In genomic region chr14:20682435-20683124, GRCh38 we compare ENCODE assay signal across 8 cellular contexts. TPM values are rescaled to one million over a fixed set of nuclear protein-coding genes. Genes with fewer than 3 reads are reported as not detected.
DNase-seq lines count a peak whose midpoint lies in the region; ATAC-seq and TF ChIP-seq lines count a peak whose summit lies in the region.

No MANE protein-coding gene starts in this region.

- no peak for TF ChIP-seq CTCF in AG10803 (conservative IDR thresholded peaks at IDR 0.05; ENCODE audit: low read length)

- H3K4me3 ChIP-seq in AG10803 (ENCODE audit: low read length) = peak overlapping the region; percentile 93

- ATAC-seq in GM19025 (IDR thresholded peaks at IDR 0.05; ENCODE audit: low read depth, unreplicated experiment) (peak; percentile 42), HG03280 (IDR thresholded peaks at IDR 0.05; ENCODE audit: unreplicated experiment) (peak; percentile 37)

- DNase-seq in AG10803 (ENCODE audit: low read depth) (peak; percentile 93), NCI-H526 (lab: John Stamatoyannopoulos, UW) (peak; percentile 78 to 86), ecto neural progenitor cell (ENCODE audit: low spot score) (peak; percentile 84), lung microvascular endothelial cell (ENCODE audit: low read depth in 2 of 2) (peak; percentile 95 to 97)
- DNase-seq in activated CD4-positive, alpha-beta T cell treated with anti-CD3 and anti-CD28 coated beads, Interleukin-2, amount 50 U/mL, for 48 hours = peak; percentile 77 to 85
- DNase-seq in stimulated activated CD4-positive, alpha-beta T cell treated with anti-CD3 and anti-CD28 coated beads, TNF-alpha, amount 100 ng/mL, for 24 hours (ENCODE audit: low read depth in 3 of 3) = peak; percentile 55 to 79 (median 65)

RNA-seq across cellular contexts. Expression of gene RNASE4, which starts 1.8 kb away (rescaled TPM):
- total RNA-seq in lung microvascular endothelial cell = 10.5 and 12.4 TPM in 2 replicates

RNA-seq across cellular contexts. Expression of gene ANG, which starts 6.0 kb away (rescaled TPM):
- total RNA-seq in lung microvascular endothelial cell = 5.2 and 7.2 TPM in 2 replicates

RNA-seq across cellular contexts. Expression of gene OR6S1, which starts 41.1 kb away (rescaled TPM):
- not detected in 2 replicates for total RNA-seq in lung microvascular endothelial cell

Comparison
In these comparisons a context has a peak if more than half of its experiments do, and no peak if none do; other contexts are left out.
1. Peak in every context shown above with its lines: DNase-seq, ATAC-seq and H3K4me3 ChIP-seq.